Comparison of ENCODE assay signal across 9 cellular contexts in genomic region chr13:51066091-51066831, GRCh38. TPM values are rescaled to one million over a fixed set of nuclear protein-coding genes. Genes with fewer than 3 reads are reported as not detected.
A peak's percentile ranks its signal among the peaks of the same experiment; 100 is the strongest.
DNase-seq lines count a peak whose midpoint lies in the region; TF ChIP-seq lines count a peak whose summit lies in the region.
"Had no signal": no experiment of that assay in that cellular context is flagged by ENCODE, and none has a peak within 500 bp of the region (broad histone marks: within the 10 kb centered on the region; RNA-seq: fewer than 3 reads in every experiment).

No MANE protein-coding gene starts in this region.

- no peak for TF ChIP-seq POLR2A in adrenal gland (IDR thresholded peaks at IDR 0.05)

- DNase-seq in COLO829 (ENCODE audit: low spot score): peak; percentile 76
- peak; percentile 13 for DNase-seq in HK-2 (ENCODE audit: unreplicated experiment)
- peak; percentile 29 to 80 (median 47) for DNase-seq in adrenal gland
- DNase-seq in left kidney (ENCODE audit: low read depth, low spot score): peak; percentile 32
- DNase-seq in NCI-H2107 treated with DMSO at 0.1 percent for 48 hours (lab: John Stamatoyannopoulos, UW; ENCODE audit: unreplicated experiment): no peak
- DNase-seq in NCI-H1105 treated with DMSO at 0.1 percent for 48 hours (lab: John Stamatoyannopoulos, UW): no peak
- DNase-seq in HT-29 (ENCODE audit: low spot score): no peak
- DNase-seq in colonic mucosa: no peak
- DNase-seq: MV-4-11 had no signal

- H3K9me3 ChIP-seq in adrenal gland (replicated peaks in 1 of 3) (no peaks in the 10 kb centered on the region), colonic mucosa (no peaks in the 10 kb centered on the region)

- WGBS in adrenal gland, 4 donors: 45 to 53% (median 50%) methylated on average over 10 to 15 of the region's 15 CpGs

- intact Hi-C loops in adrenal gland (cut with DNase I) (no loop called here), colonic mucosa (cut with DNase I) (no loop called here)

- H3K4me1 ChIP-seq in adrenal gland (replicated peaks in 1 of 2) (peaks cover 0 to 3% of the 10 kb centered on the region in 2 donors), colonic mucosa (no peaks in the 10 kb centered on the region)

- TF ChIP-seq CTCF in adrenal gland (IDR thresholded peaks at IDR 0.05) (no peak), colonic mucosa (IDR thresholded peaks at IDR 0.05) (no peak)

- no peak overlapping the region for H3K9ac ChIP-seq in colonic mucosa (ENCODE audit: low read depth in 2 of 2, low read length in 2 of 2)

- H3K27me3 ChIP-seq in adrenal gland (peaks cover 7% of the 10 kb centered on the region), colonic mucosa (no peaks in the 10 kb centered on the region)

- H3K36me3 ChIP-seq in adrenal gland (replicated peaks in 1 of 2) (no peaks in the 10 kb centered on the region), colonic mucosa (no peaks in the 10 kb centered on the region)

- H3K27ac ChIP-seq in adrenal gland (peak overlapping the region in 1 of 5 donors; percentile 31), colonic mucosa (no peak overlapping the region)

- H3K4me3 ChIP-seq in adrenal gland (no peak overlapping the region), colonic mucosa (no peak overlapping the region)

RNA-seq across cellular contexts. Expression of gene C13orf42, which starts 44.8 kb away (rescaled TPM):
- not detected for total RNA-seq in adrenal gland
- polyA plus RNA-seq in adrenal gland: not detected
- total RNA-seq in HT-29 (2014; rRNA removed; shearing (Covaris generic)): not detected in 2 replicates
- not detected for total RNA-seq in colonic mucosa

Comparison
In these comparisons a context has a peak if more than half of its experiments do, and no peak if none do; other contexts are left out.
1. DNase-seq: peak in COLO829 (single experiment), HK-2 (single experiment), adrenal gland (7 of 7) and left kidney (single experiment); none in NCI-H2107 treated with DMSO at 0.1 percent for 48 hours (single experiment), NCI-H1105 treated with DMSO at 0.1 percent for 48 hours (single experiment), HT-29 (single experiment) and colonic mucosa (single experiment).